23 cellular contexts compared by ENCODE assay signal in the genomic region with DNA sequence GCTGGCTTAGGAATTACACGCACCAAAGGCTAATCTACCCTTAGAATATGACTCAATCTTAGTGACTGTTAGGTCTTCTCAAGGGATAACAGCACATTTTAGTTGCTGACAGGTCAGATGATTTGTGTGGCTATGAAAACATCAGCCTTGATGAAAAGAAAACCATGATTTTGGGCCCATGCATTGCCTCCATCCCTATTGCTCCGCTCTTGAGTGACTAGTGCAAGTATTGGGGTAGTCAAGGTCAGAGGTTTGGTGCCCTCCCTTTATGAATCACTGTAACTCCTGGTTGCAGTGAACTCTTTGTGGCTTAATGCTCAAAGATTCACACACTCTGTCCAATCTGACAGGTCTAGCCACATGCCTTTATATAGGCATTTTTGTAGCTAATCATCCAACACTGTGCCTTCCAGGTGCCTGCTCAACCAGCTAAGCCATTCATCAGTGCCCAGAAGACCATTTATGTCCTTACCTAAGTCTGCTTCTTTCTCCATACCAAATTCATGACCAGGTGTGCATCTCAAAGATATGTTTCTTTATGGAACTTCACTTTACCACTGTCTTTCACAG.
DNase-seq lines count a peak whose midpoint lies in the region; ATAC-seq and TF ChIP-seq lines count a peak whose summit lies in the region.
"Had no signal": no experiment of that assay in that cellular context is flagged by ENCODE, and none has a peak within 500 bp of the region (broad histone marks: within the 10 kb centered on the region; RNA-seq: fewer than 3 reads in every experiment).

No MANE protein-coding gene starts in this region.

- BruUV-seq in mammary epithelial cell (replicated peaks; lab: Mats Ljungman, UMichigan): no TSS peak

- H4K20me1 ChIP-seq in mammary epithelial cell (ENCODE audit: insufficient read depth, low read length): no peaks in the 10 kb centered on the region
- H4K20me1 ChIP-seq in SK-N-SH (ENCODE audit: insufficient read depth): no peaks in the 10 kb centered on the region
- H4K20me1 ChIP-seq: BLaER1 had no signal

- TF ChIP-seq EP300 in SK-N-SH (IDR thresholded peaks at IDR 0.05; ENCODE audit: borderline replicate concordance in 1 of 2, low read depth in 1 of 2, low read length in 1 of 2): no peak

- H3K36me3 ChIP-seq in mammary epithelial cell (ENCODE audit: insufficient read depth, low read length): no peaks in the 10 kb centered on the region
- no peaks in the 10 kb centered on the region for H3K36me3 ChIP-seq in SK-N-SH (replicated peaks in 1 of 2; ENCODE audit: control insufficient read depth in 1 of 2, insufficient read depth in 2 of 2, low read length in 1 of 2)
- H3K36me3 ChIP-seq: BLaER1 had no signal

- TF ChIP-seq RAD21 in SK-N-SH (IDR thresholded peaks at IDR 0.05; ENCODE audit: low read length): no peak

- CTCF ChIA-PET in mammary epithelial cell (lab: Charles Lee; ENCODE audit: low non-redundant PET): no interaction called here
- CTCF ChIA-PET in SK-N-SH (lab: Yijun Ruan, JAX): no interaction called here

- POLR2A ChIA-PET in SK-N-SH (lab: Yijun Ruan, JAX): no interaction called here

- WGBS in mammary epithelial cell (ENCODE audit: low coverage, missing lambda C conversion rate): 86% methylated on average over 2 of the region's 2 CpGs
- WGBS in SK-N-SH (ENCODE audit: low lambda C conversion rate): 72% methylated on average over 2 of the region's 2 CpGs

- H3K27ac ChIP-seq in mammary epithelial cell (ENCODE audit: insufficient read depth, low read depth, low read length) (no peak overlapping the region), SK-N-SH (ENCODE audit: low read depth in 2 of 2, low read length in 1 of 2) (no peak overlapping the region)
- H3K27ac ChIP-seq: BLaER1, GM23248, RWPE1 had no signal

- no peaks in the 10 kb centered on the region for H3F3A ChIP-seq in SK-N-SH (replicated peaks; ENCODE audit: insufficient read depth)

- intact Hi-C loops in mammary epithelial cell (cut with micrococcal nuclease): no loop called here

- no peak overlapping the region for H3K9ac ChIP-seq in mammary epithelial cell (ENCODE audit: insufficient read depth, low read length)
- H3K9ac ChIP-seq in SK-N-SH: no peak overlapping the region
- H3K9ac ChIP-seq: BLaER1, GM23248 had no signal

- H3K4me2 ChIP-seq in mammary epithelial cell (ENCODE audit: insufficient read depth, low read depth, low read length) (no peak overlapping the region), SK-N-SH (no peak overlapping the region)
- H3K4me2 ChIP-seq: BLaER1 had no signal

- no peak overlapping the region for H3K4me3 ChIP-seq in epithelial cell of proximal tubule (ENCODE audit: low read depth, low read length)
- H3K4me3 ChIP-seq in mammary epithelial cell (replicated peaks in 1 of 3; ENCODE audit: insufficient read depth in 1 of 3, low read depth in 2 of 3, low read length in 3 of 3): no peak overlapping the region
- H3K4me3 ChIP-seq in SK-N-SH (ENCODE audit: low read depth in 2 of 2, low read length in 1 of 2): no peak overlapping the region
- H3K4me3 ChIP-seq: BLaER1, GM23248 had no signal

- H3K4me1 ChIP-seq in mammary epithelial cell (ENCODE audit: insufficient read depth, low read length) (no peaks in the 10 kb centered on the region), SK-N-SH (ENCODE audit: control insufficient read depth in 1 of 2, insufficient read depth in 2 of 2, low read depth in 1 of 2, low read length in 1 of 2) (peaks cover 0 to 20% of the 10 kb centered on the region in 2 experiments; a peak in 2 of 4 replicates)
- H3K4me1 ChIP-seq: BLaER1 had no signal

- no peaks in the 10 kb centered on the region for H3K9me3 ChIP-seq in mammary epithelial cell (replicated peaks; ENCODE audit: insufficient read depth, low read length)
- no peaks in the 10 kb centered on the region for H3K9me3 ChIP-seq in SK-N-SH
- H3K9me3 ChIP-seq: BLaER1 had no signal

- TF ChIP-seq CTCF in epithelial cell of proximal tubule (conservative IDR thresholded peaks at IDR 0.05; ENCODE audit: low read depth, low read length) (no peak), mammary epithelial cell (conservative IDR thresholded peaks at IDR 0.05 in 1 of 2, IDR thresholded peaks at IDR 0.05 in 1 of 2; ENCODE audit: extremely low read depth in 1 of 2, insufficient read depth in 1 of 2, low read depth in 1 of 2, low read length in 2 of 2) (no peak), SK-N-SH (IDR thresholded peaks at IDR 0.05) (no peak)

- H2AFZ ChIP-seq in mammary epithelial cell (ENCODE audit: low read depth, low read length) (no peak overlapping the region), SK-N-SH (ENCODE audit: low read depth) (no peak overlapping the region)
- H2AFZ ChIP-seq: GM23248 had no signal

- dilution Hi-C loops in mammary epithelial cell (cut with HindIII; ENCODE audit: low sequenced_read_pairs): no loop called here

- H3K79me2 ChIP-seq in mammary epithelial cell (ENCODE audit: insufficient read depth, low read length) (no peaks in the 10 kb centered on the region), SK-N-SH (ENCODE audit: insufficient read depth) (no peaks in the 10 kb centered on the region)

- ATAC-seq in HG03025 (IDR thresholded peaks at IDR 0.05; ENCODE audit: low FRiP score, unreplicated experiment): no peak

- DNase-seq in LHCN-M2 (ENCODE audit: low read depth) (peak; percentile 38), epithelial cell of proximal tubule (ENCODE audit: low read depth) (peak; percentile 4), kidney glomerular epithelial cell (lab: John Stamatoyannopoulos, UW) (peak; percentile 61), stromal cell of bone marrow (ENCODE audit: low read depth) (peak; percentile 24), mammary epithelial cell (no peak), SK-N-SH (no peak), NCI-H2196 (lab: John Stamatoyannopoulos, UW; ENCODE audit: unreplicated experiment) (no peak)
- DNase-seq: CD4-positive, CD25-positive, alpha-beta regulatory T cell; GM23248; H7; KBM-7; MM.1S; NCI-H1048; NCI-H1417 treated with DMSO at 0.1 percent for 48 hours; NCI-H1694 treated with DMSO at 0.1 percent for 48 hours; NCI-H2081; NCI-H226; NCI-H510A; NCI-H69; SHP77 had no signal

- in situ Hi-C loops in mammary epithelial cell (cut with MboI; ENCODE audit: low sequenced_read_pairs in 2 of 2): no loop called here

- no peaks in the 10 kb centered on the region for H3K9me2 ChIP-seq in SK-N-SH

- H3K27me3 ChIP-seq in mammary epithelial cell (ENCODE audit: insufficient read depth, low read length): peaks cover 1% of the 10 kb centered on the region
- H3K27me3 ChIP-seq in SK-N-SH (ENCODE audit: insufficient read depth): no peaks in the 10 kb centered on the region
- H3K27me3 ChIP-seq: BLaER1 had no signal

TF ChIP-seq in SK-N-SH, 30 proteins besides CTCF, POLR2A, EP300 and RAD21:
- TF ChIP-seq, protein P1, sequence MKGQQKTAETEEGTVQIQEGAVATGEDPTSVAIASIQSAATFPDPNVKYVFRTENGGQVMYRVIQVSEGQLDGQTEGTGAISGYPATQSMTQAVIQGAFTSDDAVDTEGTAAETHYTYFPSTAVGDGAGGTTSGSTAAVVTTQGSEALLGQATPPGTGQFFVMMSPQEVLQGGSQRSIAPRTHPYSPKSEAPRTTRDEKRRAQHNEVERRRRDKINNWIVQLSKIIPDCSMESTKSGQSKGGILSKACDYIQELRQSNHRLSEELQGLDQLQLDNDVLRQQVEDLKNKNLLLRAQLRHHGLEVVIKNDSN (IDR thresholded peaks at IDR 0.05; ENCODE audit: borderline replicate concordance, low read depth): no peak
- TF ChIP-seq TCF12 (IDR thresholded peaks at IDR 0.05): no peak
- TF ChIP-seq, protein P2, sequence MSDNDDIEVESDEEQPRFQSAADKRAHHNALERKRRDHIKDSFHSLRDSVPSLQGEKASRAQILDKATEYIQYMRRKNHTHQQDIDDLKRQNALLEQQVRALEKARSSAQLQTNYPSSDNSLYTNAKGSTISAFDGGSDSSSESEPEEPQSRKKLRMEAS (IDR thresholded peaks at IDR 0.05; ENCODE audit: low read depth): no peak
- no peak for TF ChIP-seq POLR2AphosphoS5 (IDR thresholded peaks at IDR 0.05; ENCODE audit: low read depth, low read length)

Comparison
In these comparisons a context has a peak if more than half of its experiments do, and no peak if none do; other contexts are left out.
1. DNase-seq: peak in LHCN-M2 (single experiment), epithelial cell of proximal tubule (single experiment), kidney glomerular epithelial cell (single experiment) and stromal cell of bone marrow (single experiment); none in mammary epithelial cell (single experiment), SK-N-SH (single experiment) and NCI-H2196 (single experiment).